ENCODE assay signal across 16 cellular contexts in genomic region chr19:41917676-41918075, GRCh38. TPM values are rescaled to one million over a fixed set of nuclear protein-coding genes. Genes with fewer than 3 reads are reported as not detected.
DNase-seq lines count a peak whose midpoint lies in the region; FAIRE-seq and TF ChIP-seq lines count a peak whose summit lies in the region.
"Had no signal": no experiment of that assay in that cellular context is flagged by ENCODE, and none has a peak within 500 bp of the region (broad histone marks: within the 10 kb centered on the region; RNA-seq: fewer than 3 reads in every experiment).

No MANE protein-coding gene starts in this region.

- TF ChIP-seq RAD21 in H1 (IDR thresholded peaks at IDR 0.05 in 1 of 2, conservative IDR thresholded peaks at IDR 0.05 in 1 of 2; ENCODE audit: low read depth in 2 of 2, low read length in 2 of 2): no peak

- H3K36me3 ChIP-seq in HEK293 (ENCODE audit: control insufficient read depth in 2 of 2, insufficient read depth in 1 of 2, low read length in 2 of 2): no peaks in the 10 kb centered on the region
- H3K36me3 ChIP-seq in H1 (ENCODE audit: control insufficient read depth in 2 of 4, insufficient read depth in 4 of 4, low read length in 3 of 4): no peaks in the 10 kb centered on the region
- peaks cover 0 to 6% of the 10 kb centered on the region in 2 donors for H3K36me3 ChIP-seq in neuronal stem cell (replicated peaks in 1 of 2; ENCODE audit: control insufficient read depth in 2 of 2, insufficient read depth in 2 of 2, low read length in 2 of 2)
- H3K36me3 ChIP-seq: BLaER1 treated with 17β-estradiol and CSF1 and Interleukin-3, amounts not matched to agents 10 nM and 100 nM had no signal

- no peaks in the 10 kb centered on the region; the same call in 1 of the 2 replicates for H3K79me1 ChIP-seq in H1 (ENCODE audit: low read depth, low read length)
- H3K79me1 ChIP-seq in neuronal stem cell (ENCODE audit: low read depth, low read length): peaks cover 6% of the 10 kb centered on the region

- CTCF ChIA-PET in HEK293 (lab: Yijun Ruan, JAX): no interaction called here
- CTCF ChIA-PET in H1 (lab: Charles Lee; ENCODE audit: partially characterized antibody): interaction anchor here (1.1 to 1.6 kb wide), 2 partner anchors 14 to 53 kb away, joined by 3 to 5 read pairs; no protein-coding TSS in a partner anchor

- H3K4ac ChIP-seq in H1 (replicated peaks; ENCODE audit: insufficient read length, low read depth, low read length) (no peak overlapping the region), neuronal stem cell (ENCODE audit: low read length) (no peak overlapping the region)

- H3K27me3 ChIP-seq in H1 (replicated peaks in 1 of 4; ENCODE audit: control insufficient read depth in 3 of 4, extremely low read depth in 1 of 4, insufficient read depth in 3 of 4, low read length in 3 of 4) (peaks cover 59 to 100% (median 97%) of the 10 kb centered on the region in 4 experiments), neuronal stem cell (ENCODE audit: control insufficient read depth in 3 of 3, insufficient read depth in 3 of 3, low read depth in 1 of 3, low read length in 3 of 3) (peaks cover 35 to 98% (median 86%) of the 10 kb centered on the region in 3 experiments)

- H2AFZ ChIP-seq in H1 (ENCODE audit: low read length): no peak overlapping the region
- no peak overlapping the region for H2AFZ ChIP-seq in neuronal stem cell (ENCODE audit: low read length)

- no peak for TF ChIP-seq EP300 in H1 (IDR thresholded peaks at IDR 0.05; ENCODE audit: borderline replicate concordance in 1 of 2, low read depth in 2 of 2, low read length in 2 of 2)

- 74% methylated on average over 10 of the region's 12 CpGs; no CpG with 5 or more reads in 1 of the 2 experiments for WGBS in H1 (ENCODE audit: extremely low coverage in 1 of 2, insufficient coverage in 1 of 2, insufficient read length in 1 of 2, insufficient replicate concordance in 2 of 2, low coverage in 1 of 2, low lambda C conversion rate in 2 of 2, missing lambda C conversion rate in 1 of 2), 2 experiments
- no CpG with 5 or more reads among the region's 12 CpGs for WGBS in neuronal stem cell (ENCODE audit: extremely low coverage in 2 of 2, insufficient read length in 2 of 2, insufficient replicate concordance in 1 of 2), 2 donors

- no peak overlapping the region for H2BK120ac ChIP-seq in H1 (replicated peaks; ENCODE audit: low read depth, low read length)
- H2BK120ac ChIP-seq in neuronal stem cell (ENCODE audit: low read depth, low read length): peak overlapping the region; percentile 42

- H4K5ac ChIP-seq in H1 (ENCODE audit: insufficient read length, low read depth, low read length): no peak overlapping the region

- H3K56ac ChIP-seq in H1 (replicated peaks; ENCODE audit: insufficient read length, low read depth, low read length): no peak overlapping the region

- no peak overlapping the region for H2BK5ac ChIP-seq in H1 (ENCODE audit: low read depth, low read length)
- no peak overlapping the region for H2BK5ac ChIP-seq in neuronal stem cell (ENCODE audit: low read length)

- H3K9me3 ChIP-seq in HEK293 (ENCODE audit: control insufficient read depth, insufficient read depth, low read depth, low read length) (no peaks in the 10 kb centered on the region), H1 (ENCODE audit: insufficient read depth in 2 of 2, low read depth in 1 of 2, low read length in 1 of 2) (no peaks in the 10 kb centered on the region), neuronal stem cell (replicated peaks in 1 of 2; ENCODE audit: control insufficient read depth in 2 of 2, insufficient read depth in 1 of 2, low read depth in 1 of 2, low read length in 2 of 2) (peaks cover 0 to 23% of the 10 kb centered on the region in 2 donors)
- H3K9me3 ChIP-seq: BLaER1 treated with 17β-estradiol and CSF1 and Interleukin-3, amounts not matched to agents 10 nM and 100 nM had no signal

- H3K4me1 ChIP-seq in HEK293 (ENCODE audit: control insufficient read depth, insufficient read depth, low read length) (no peaks in the 10 kb centered on the region), H1 (replicated peaks in 1 of 4; ENCODE audit: control insufficient read depth in 3 of 4, insufficient read depth in 4 of 4, low read length in 3 of 4) (peaks cover 0 to 24% (median 12%) of the 10 kb centered on the region in 4 experiments; a peak in 6 of 7 replicates), neuronal stem cell (ENCODE audit: control insufficient read depth in 2 of 2, insufficient read depth in 1 of 2, low read depth in 1 of 2, low read length in 2 of 2) (peaks cover 0 to 3% of the 10 kb centered on the region in 2 donors)

- H3K4me2 ChIP-seq in H1 (ENCODE audit: insufficient read depth in 1 of 2, low read depth in 2 of 2, low read length in 2 of 2): no peak overlapping the region; a peak in 1 of 4 replicates
- H3K4me2 ChIP-seq in neuronal stem cell (ENCODE audit: insufficient read depth, low read length, poor library complexity, severe bottlenecking): no peak overlapping the region
- H3K4me2 ChIP-seq: BLaER1 treated with 17β-estradiol and CSF1 and Interleukin-3, amounts not matched to agents 10 nM and 100 nM had no signal

- no peak overlapping the region for H3K18ac ChIP-seq in H1 (ENCODE audit: extremely low read depth, low read length)
- H3K18ac ChIP-seq in neuronal stem cell (ENCODE audit: low read length): no peak overlapping the region

- H2BK20ac ChIP-seq in H1 (ENCODE audit: low read length): peak overlapping the region; percentile 72; the same call in 1 of the 2 replicates

- POLR2A ChIA-PET in HEK293 (lab: Yijun Ruan, JAX) (interaction anchor here (0.6 kb wide), 1 partner anchor 246 kb away, joined by 3 read pairs; no protein-coding TSS in a partner anchor), H1 (lab: Charles Lee; ENCODE audit: partially characterized antibody) (interaction anchor here (0.6 kb wide), 1 partner anchor 11 kb away, joined by 3 read pairs; the partner anchor contains the start of gene ERFL)

- no peak overlapping the region for H3K9ac ChIP-seq in H1 (replicated peaks in 1 of 4; ENCODE audit: extremely low read depth in 1 of 4, low read depth in 3 of 4, low read length in 3 of 4)
- H3K9ac ChIP-seq in neuronal stem cell (ENCODE audit: low read depth, low read length, poor library complexity): no peak overlapping the region
- H3K9ac ChIP-seq: BLaER1 treated with 17β-estradiol and CSF1 and Interleukin-3, amounts not matched to agents 10 nM and 100 nM had no signal

- TF ChIP-seq POLR2A in H1 (IDR thresholded peaks at IDR 0.05; ENCODE audit: control extremely low read depth in 1 of 2, low read depth in 2 of 2, low read length in 2 of 2): no peak

- H2BK12ac ChIP-seq in H1 (ENCODE audit: low read depth, low read length) (0 out of 2 replicates have a peak overlapping the region, but pooled peaks have one; percentile 75), neuronal stem cell (ENCODE audit: low read length) (no peak overlapping the region)

- H4K20me1 ChIP-seq in H1 (replicated peaks in 1 of 2; ENCODE audit: control insufficient read depth in 1 of 2, insufficient read depth in 2 of 2, low read length in 2 of 2): peaks cover 4 to 46% of the 10 kb centered on the region in 2 experiments

- DNase-seq in NCI-H1694 treated with DMSO at 0.1 percent for 48 hours (lab: John Stamatoyannopoulos, UW) (peak; percentile 23), NCI-H1694 (lab: John Stamatoyannopoulos, UW) (no peak), H1 (ENCODE audit: low read depth in 1 of 2, low spot score in 2 of 2) (no peak), neuronal stem cell (ENCODE audit: low spot score) (no peak), NCI-H2227 treated with DMSO at 0.1 percent for 48 hours (lab: John Stamatoyannopoulos, UW) (no peak), NCI-H446 (lab: John Stamatoyannopoulos, UW) (no peak)
- DNase-seq: 8988T; ACHN; CD4-positive, CD25-positive, alpha-beta regulatory T cell; DMS79; GOT3; HCEC 1CT had no signal

- no peak overlapping the region for H3K14ac ChIP-seq in H1 (ENCODE audit: insufficient read length)
- peak overlapping the region; percentile 60 for H3K14ac ChIP-seq in neuronal stem cell (ENCODE audit: low read length)

- H3K27ac ChIP-seq in HEK293 (ENCODE audit: extremely low read depth, low read depth, low read length) (no peak overlapping the region), H1 (ENCODE audit: low read depth, low read length) (no peak overlapping the region), neuronal stem cell (replicated peaks; ENCODE audit: low read length) (no peak overlapping the region)
- H3K27ac ChIP-seq: BLaER1 treated with 17β-estradiol and CSF1 and Interleukin-3, amounts not matched to agents 10 nM and 100 nM had no signal

- H4K8ac ChIP-seq in H1 (ENCODE audit: extremely low read depth, insufficient read depth, low read length) (no peak overlapping the region), neuronal stem cell (ENCODE audit: low read depth, low read length) (no peak overlapping the region)

- H3K23ac ChIP-seq in H1 (ENCODE audit: insufficient read length): no peak overlapping the region
- H3K23ac ChIP-seq in neuronal stem cell (ENCODE audit: low read depth, low read length, poor library complexity): no peak overlapping the region

- H2AK5ac ChIP-seq in H1 (ENCODE audit: low read depth, low read length) (peak overlapping the region; percentile 89; the same call in 1 of the 2 replicates), neuronal stem cell (ENCODE audit: low read depth, low read length) (peak overlapping the region; percentile 73)

- H4K91ac ChIP-seq in H1 (replicated peaks; ENCODE audit: insufficient read length, low read length): no peak overlapping the region
- no peak overlapping the region for H4K91ac ChIP-seq in neuronal stem cell (ENCODE audit: low read depth, low read length, poor library complexity)

- H3K4me3 ChIP-seq in HEK293 (ENCODE audit: low read depth, low read length) (no peak overlapping the region), H1 (ENCODE audit: extremely low read depth in 1 of 4, insufficient read depth in 2 of 4, low read depth in 3 of 4, low read length in 4 of 4) (no peak overlapping the region), neuronal stem cell (ENCODE audit: low read length in 2 of 2) (no peak overlapping the region)
- H3K4me3 ChIP-seq: BLaER1 treated with 17β-estradiol and CSF1 and Interleukin-3, amounts not matched to agents 10 nM and 100 nM; GM12878 had no signal

- TF ChIP-seq CTCF in HEK293 (tag by site-specific recombination; IDR thresholded peaks at IDR 0.05) (no peak), H1 (IDR thresholded peaks at IDR 0.05; ENCODE audit: control extremely low read depth in 1 of 3, insufficient read depth in 1 of 3, low read depth in 1 of 3, low read length in 3 of 3) (no peak)

- FAIRE-seq in H1 (lab: Jason Lieb, UNC): no peak

- H2BK15ac ChIP-seq in H1 (ENCODE audit: low read length): no peak overlapping the region; the same call in 1 of the 2 replicates
- H2BK15ac ChIP-seq in neuronal stem cell (ENCODE audit: low read length): no peak overlapping the region

- H3K23me2 ChIP-seq in H1 (ENCODE audit: low read depth, low read length): peaks cover 20% of the 10 kb centered on the region

- no peaks in the 10 kb centered on the region for H3K79me2 ChIP-seq in H1 (ENCODE audit: control insufficient read depth in 1 of 2, insufficient read depth in 2 of 2, low read length in 2 of 2)

RNA-seq across cellular contexts. Expression of gene ERFL, which starts 10.6 kb away (rescaled TPM):
- not detected in 2 replicates for total RNA-seq in H1 (2021; fragmentation: NEBNext Ultra II Directional; extraction: Animal tissue kit (Norgen Biotek cat#: 25700))
- 0.08 and 0.12 TPM in 2 replicates for polyA plus RNA-seq in H1 (2011; rRNA removed)
- polyA plus RNA-seq in H1 (2011; cell fraction: cytosol; rRNA removed): 0.03 TPM
- polyA plus RNA-seq in H1 (2011; cell fraction: nucleus; rRNA removed): 0.33 TPM
- polyA plus RNA-seq in H1 (2012, experiment 1 of 2): 0.08 to 0.16 TPM (median 0.10 TPM) in 3 of 4 replicates, not detected in the other
- polyA plus RNA-seq in H1 (2012, experiment 2 of 2): not detected
- polyA plus RNA-seq in H1 (2013, experiment 1 of 2): 0.02 TPM
- 0.06 TPM for polyA plus RNA-seq in H1 (2013, experiment 2 of 2)
- polyA minus RNA-seq in H1 (2011; rRNA and poly(A)+ RNA removed): not detected in 2 replicates
- polyA minus RNA-seq in H1 (2011; cell fraction: cytosol; rRNA and poly(A)+ RNA removed): not detected
- polyA minus RNA-seq in H1 (2011; cell fraction: nucleus; rRNA and poly(A)+ RNA removed): not detected
- polyA plus RNA-seq in neuronal stem cell (2013, experiment 1 of 2): 0.47 TPM
- polyA plus RNA-seq in neuronal stem cell (2013, experiment 2 of 2): 0.44 TPM
- total RNA-seq: G401 had no signal
- polyA plus RNA-seq: CD4-positive, CD25-positive, alpha-beta regulatory T cell had no signal

RNA-seq across cellular contexts. Expression of gene ARHGEF1, which starts 34.7 kb away (rescaled TPM):
- total RNA-seq in H1 (2021; fragmentation: NEBNext Ultra II Directional; extraction: Animal tissue kit (Norgen Biotek cat#: 25700)): 49.0 and 54.6 TPM in 2 replicates
- polyA plus RNA-seq in H1 (2011; rRNA removed): 23.0 and 41.1 TPM in 2 replicates
- polyA plus RNA-seq in H1 (2011; cell fraction: cytosol; rRNA removed): 35.9 TPM
- 95.3 TPM for polyA plus RNA-seq in H1 (2011; cell fraction: nucleus; rRNA removed)
- 38.4 to 51.0 TPM (median 48.8 TPM) in 4 replicates for polyA plus RNA-seq in H1 (2012, experiment 1 of 2)
- 35.5 TPM for polyA plus RNA-seq in H1 (2012, experiment 2 of 2)
- polyA plus RNA-seq in H1 (2013, experiment 1 of 2): 49.6 TPM
- 44.9 TPM for polyA plus RNA-seq in H1 (2013, experiment 2 of 2)
- polyA minus RNA-seq in H1 (2011; rRNA and poly(A)+ RNA removed): 9.4 and 11.0 TPM in 2 replicates
- polyA minus RNA-seq in H1 (2011; cell fraction: cytosol; rRNA and poly(A)+ RNA removed): 25.5 TPM
- 34.6 TPM for polyA minus RNA-seq in H1 (2011; cell fraction: nucleus; rRNA and poly(A)+ RNA removed)
- polyA plus RNA-seq in neuronal stem cell (2013, experiment 1 of 2): 30.0 TPM
- 29.8 TPM for polyA plus RNA-seq in neuronal stem cell (2013, experiment 2 of 2)

RNA-seq across cellular contexts. Expression of gene CD79A, which starts 40.6 kb away (rescaled TPM):
- 0.54 TPM in 1 of 2 replicates, not detected in the other for total RNA-seq in H1 (2021; fragmentation: NEBNext Ultra II Directional; extraction: Animal tissue kit (Norgen Biotek cat#: 25700))
- polyA plus RNA-seq in H1 (2011; rRNA removed): 0.77 and 0.83 TPM in 2 replicates
- 0.49 TPM for polyA plus RNA-seq in H1 (2011; cell fraction: cytosol; rRNA removed)
- 0.91 TPM for polyA plus RNA-seq in H1 (2011; cell fraction: nucleus; rRNA removed)
- 0.28 to 1.0 TPM (median 0.52 TPM) in 3 of 4 replicates, not detected in the other for polyA plus RNA-seq in H1 (2012, experiment 1 of 2)
- polyA plus RNA-seq in H1 (2012, experiment 2 of 2): 0.55 TPM
- polyA plus RNA-seq in H1 (2013, experiment 1 of 2): 0.59 TPM
- 0.68 TPM for polyA plus RNA-seq in H1 (2013, experiment 2 of 2)
- polyA minus RNA-seq in H1 (2011; rRNA and poly(A)+ RNA removed): not detected in 2 replicates
- not detected for polyA minus RNA-seq in H1 (2011; cell fraction: cytosol; rRNA and poly(A)+ RNA removed)
- polyA minus RNA-seq in H1 (2011; cell fraction: nucleus; rRNA and poly(A)+ RNA removed): not detected
- polyA plus RNA-seq in neuronal stem cell (2013, experiment 1 of 2): 0.67 TPM
- polyA plus RNA-seq in neuronal stem cell (2013, experiment 2 of 2): 0.64 TPM

RNA-seq across cellular contexts. Expression of gene RABAC1, which starts 41.4 kb away (rescaled TPM):
- 123 and 124 TPM in 2 replicates for total RNA-seq in H1 (2021; fragmentation: NEBNext Ultra II Directional; extraction: Animal tissue kit (Norgen Biotek cat#: 25700))
- 439 and 585 TPM in 2 replicates for polyA plus RNA-seq in H1 (2011; rRNA removed)
- 282 TPM for polyA plus RNA-seq in H1 (2011; cell fraction: cytosol; rRNA removed)
- polyA plus RNA-seq in H1 (2011; cell fraction: nucleus; rRNA removed): 227 TPM
- 99.4 to 181 TPM (median 175 TPM) in 4 replicates for polyA plus RNA-seq in H1 (2012, experiment 1 of 2)
- 315 TPM for polyA plus RNA-seq in H1 (2012, experiment 2 of 2)
- 173 TPM for polyA plus RNA-seq in H1 (2013, experiment 1 of 2)
- polyA plus RNA-seq in H1 (2013, experiment 2 of 2): 186 TPM
- polyA minus RNA-seq in H1 (2011; rRNA and poly(A)+ RNA removed): 46.7 and 56.4 TPM in 2 replicates
- polyA minus RNA-seq in H1 (2011; cell fraction: cytosol; rRNA and poly(A)+ RNA removed): 53.9 TPM
- 41.0 TPM for polyA minus RNA-seq in H1 (2011; cell fraction: nucleus; rRNA and poly(A)+ RNA removed)
- 83.3 TPM for polyA plus RNA-seq in neuronal stem cell (2013, experiment 1 of 2)
- 90.0 TPM for polyA plus RNA-seq in neuronal stem cell (2013, experiment 2 of 2)

RNA-seq across cellular contexts. Expression of gene RPS19, which starts 57.6 kb away (rescaled TPM):
- 2,817 and 2,831 TPM in 2 replicates for total RNA-seq in H1 (2021; fragmentation: NEBNext Ultra II Directional; extraction: Animal tissue kit (Norgen Biotek cat#: 25700))
- polyA plus RNA-seq in H1 (2011; rRNA removed): 5,751 and 9,112 TPM in 2 replicates
- 5,170 TPM for polyA plus RNA-seq in H1 (2011; cell fraction: cytosol; rRNA removed)
- 1,732 TPM for polyA plus RNA-seq in H1 (2011; cell fraction: nucleus; rRNA removed)
- 3,684 to 5,048 TPM (median 4,659 TPM) in 4 replicates for polyA plus RNA-seq in H1 (2012, experiment 1 of 2)
- polyA plus RNA-seq in H1 (2012, experiment 2 of 2): 6,526 TPM
- 3,247 TPM for polyA plus RNA-seq in H1 (2013, experiment 1 of 2)
- polyA plus RNA-seq in H1 (2013, experiment 2 of 2): 3,131 TPM
- polyA minus RNA-seq in H1 (2011; rRNA and poly(A)+ RNA removed): 334 and 573 TPM in 2 replicates
- polyA minus RNA-seq in H1 (2011; cell fraction: cytosol; rRNA and poly(A)+ RNA removed): 1,472 TPM
- polyA minus RNA-seq in H1 (2011; cell fraction: nucleus; rRNA and poly(A)+ RNA removed): 675 TPM
- 4,580 TPM for polyA plus RNA-seq in neuronal stem cell (2013, experiment 1 of 2)
- polyA plus RNA-seq in neuronal stem cell (2013, experiment 2 of 2): 4,472 TPM
